36 cellular contexts compared by ENCODE assay signal in genomic region chr19:57075801-57076492, GRCh38. TPM values are rescaled to one million over a fixed set of nuclear protein-coding genes. Genes with fewer than 3 reads are reported as not detected.
DNase-seq lines count a peak whose midpoint lies in the region; TF ChIP-seq lines count a peak whose summit lies in the region.
"Had no signal": no experiment of that assay in that cellular context is flagged by ENCODE, and none has a peak within 500 bp of the region (broad histone marks: within the 10 kb centered on the region; RNA-seq: fewer than 3 reads in every experiment).

No MANE protein-coding gene starts in this region.

- no peak overlapping the region for H3K9ac ChIP-seq in neural cell (ENCODE audit: low read length)

- H3K36me3 Mint-ChIP-seq in activated naive CD4-positive, alpha-beta T cell treated with anti-CD3 and anti-CD28 coated beads, Interleukin-2, amount 50 U/mL, for 24 hours: peaks cover 5% of the 10 kb centered on the region
- peaks cover 14% of the 10 kb centered on the region for H3K36me3 Mint-ChIP-seq in activated naive CD4-positive, alpha-beta T cell treated with anti-CD3 and anti-CD28 coated beads for 36 hours (ENCODE audit: low read depth)
- H3K36me3 Mint-ChIP-seq: natural killer cell had no signal

- H2AFZ ChIP-seq in neural cell (ENCODE audit: low read depth, low read length): no peak overlapping the region
- H2AFZ ChIP-seq: GM23338 had no signal

- no peaks in the 10 kb centered on the region for H3K36me3 ChIP-seq in neural cell (ENCODE audit: insufficient read depth, low read length)
- H3K36me3 ChIP-seq in tibial artery: no peaks in the 10 kb centered on the region
- H3K36me3 ChIP-seq: cardiac muscle cell, heart left ventricle, right atrium auricular region, uterus had no signal

- TF ChIP-seq CTCF in neural cell (IDR thresholded peaks at IDR 0.05; ENCODE audit: poor library complexity, severe bottlenecking) (no peak), tibial artery (IDR thresholded peaks at IDR 0.05) (no peak)

- no peaks in the 10 kb centered on the region for H3K9me3 ChIP-seq in neural cell (ENCODE audit: low read length)
- peaks cover 0 to 7% (median 0%) of the 10 kb centered on the region in 3 donors for H3K9me3 ChIP-seq in tibial artery
- H3K9me3 ChIP-seq: right atrium auricular region, uterus had no signal

- CTCF ChIA-PET in activated naive CD4-positive, alpha-beta T cell treated with anti-CD3 and anti-CD28 coated beads for 36 hours (lab: Charles Lee): no interaction called here

- no peaks in the 10 kb centered on the region for H3K9me2 ChIP-seq in neural cell (ENCODE audit: insufficient read depth, low read length)

- H3K4me3 ChIP-seq in neural cell (ENCODE audit: low read length) (no peak overlapping the region), tibial artery (no peak overlapping the region)
- H3K4me3 ChIP-seq: cardiac muscle cell, coronary artery, GM23338, heart left ventricle, right atrium auricular region, smooth muscle cell, uterus had no signal

- no peak for TF ChIP-seq EP300 in neural cell (conservative IDR thresholded peaks at IDR 0.05; ENCODE audit: poor library complexity, severe bottlenecking)

- no peak for DNase-seq in activated naive CD4-positive, alpha-beta T cell treated with anti-CD3 and anti-CD28 coated beads for 36 hours
- DNase-seq in caudate nucleus (lab: John Stamatoyannopoulos, UW) (peak in 41 of 61 donors; percentile 12 to 87 (median 51)), tibial artery (no peak), NOMO-1 (lab: John Stamatoyannopoulos, UW; ENCODE audit: unreplicated experiment in 2 of 2) (no peak), cortex of kidney (lab: John Stamatoyannopoulos, UW) (no peak)
- DNase-seq: activated CD4-positive, alpha-beta T cell treated with anti-CD3 and anti-CD28 coated beads for 4 hours; DMS79 treated with DMSO at 0.1 percent for 48 hours; effector memory CD8-positive, alpha-beta T cell; erythroblast; GDM1; heart left ventricle; natural killer cell; NCI-H1092; NCI-H1930; NCI-H446; NCI-H82; T-helper 9 cell; uterus had no signal

- TF ChIP-seq RAD21 in neural cell (conservative IDR thresholded peaks at IDR 0.05): no peak

- no peak overlapping the region for H3K4me2 ChIP-seq in neural cell (ENCODE audit: low read length)
- H3K4me2 ChIP-seq: GM23338, smooth muscle cell had no signal

- intact Hi-C loops in activated naive CD4-positive, alpha-beta T cell treated with anti-CD3 and anti-CD28 coated beads for 36 hours (cut with micrococcal nuclease): no loop called here
- intact Hi-C loops in tibial artery (cut with DNase I; ENCODE audit: low total_unique reads): no loop called here

- H3K27me3 Mint-ChIP-seq in activated naive CD4-positive, alpha-beta T cell treated with anti-CD3 and anti-CD28 coated beads, Interleukin-2, amount 50 U/mL, for 24 hours: no peaks in the 10 kb centered on the region
- H3K27me3 Mint-ChIP-seq in activated naive CD4-positive, alpha-beta T cell treated with anti-CD3 and anti-CD28 coated beads for 36 hours (ENCODE audit: low read depth): no peaks in the 10 kb centered on the region
- H3K27me3 Mint-ChIP-seq: activated T-helper 17 cell treated with anti-CD3 and anti-CD28 coated beads, Interleukin-2, amount 50 U/mL, for 72 hours; effector memory CD8-positive, alpha-beta T cell; stimulated activated naive CD8-positive, alpha-beta T cell treated with anti-CD3 and anti-CD28 coated beads, Interleukin-15, Interleukin-2, amounts not matched to agents 100 ng/mL and 50 ng/mL, for 24 hours had no signal

- no peaks in the 10 kb centered on the region for H4K20me1 ChIP-seq in neural cell (ENCODE audit: insufficient read depth)

- H3K27ac Mint-ChIP-seq in activated naive CD4-positive, alpha-beta T cell treated with anti-CD3 and anti-CD28 coated beads, Interleukin-2, amount 50 U/mL, for 24 hours: peak overlapping the region; percentile 0
- no peak overlapping the region for H3K27ac Mint-ChIP-seq in activated naive CD4-positive, alpha-beta T cell treated with anti-CD3 and anti-CD28 coated beads for 36 hours
- H3K27ac Mint-ChIP-seq: activated naive CD4-positive, alpha-beta T cell treated with anti-CD3 and anti-CD28 coated beads, Interleukin-2, amount 50 U/mL, for 72 hours; activated T-helper 17 cell treated with anti-CD3 and anti-CD28 coated beads, Interleukin-2, amount 50 U/mL, for 72 hours; effector memory CD8-positive, alpha-beta T cell; GM23338; natural killer cell; stimulated activated naive CD8-positive, alpha-beta T cell treated with anti-CD3 and anti-CD28 coated beads, Interleukin-15, Interleukin-2, amounts not matched to agents 100 ng/mL and 50 ng/mL, for 24 hours had no signal

- H3K27ac ChIP-seq in caudate nucleus (ENCODE audit: low read depth, low read length): peak overlapping the region; percentile 86
- H3K27ac ChIP-seq in neural cell (ENCODE audit: low read length): no peak overlapping the region
- H3K27ac ChIP-seq in temporal lobe (ENCODE audit: low read depth, low read length): peak overlapping the region; percentile 21
- no peak overlapping the region for H3K27ac ChIP-seq in tibial artery
- H3K27ac ChIP-seq: cardiac muscle cell, coronary artery, heart left ventricle, right atrium auricular region, uterus, VCaP had no signal

- H3K4me3 Mint-ChIP-seq in activated naive CD4-positive, alpha-beta T cell treated with anti-CD3 and anti-CD28 coated beads, Interleukin-2, amount 50 U/mL, for 24 hours: no peak overlapping the region
- no peak overlapping the region for H3K4me3 Mint-ChIP-seq in activated naive CD4-positive, alpha-beta T cell treated with anti-CD3 and anti-CD28 coated beads for 36 hours
- H3K4me3 Mint-ChIP-seq: activated T-helper 17 cell treated with anti-CD3 and anti-CD28 coated beads, Interleukin-2, amount 50 U/mL, for 72 hours; effector memory CD8-positive, alpha-beta T cell; GM23338; natural killer cell; stimulated activated naive CD8-positive, alpha-beta T cell treated with anti-CD3 and anti-CD28 coated beads, Interleukin-15, Interleukin-2, amounts not matched to agents 100 ng/mL and 50 ng/mL, for 24 hours had no signal

- H3K79me2 ChIP-seq in neural cell (replicated peaks; ENCODE audit: insufficient read depth, low read length): no peaks in the 10 kb centered on the region

- H3K27me3 ChIP-seq in neural cell (ENCODE audit: insufficient read depth, low read depth, low read length) (no peaks in the 10 kb centered on the region), tibial artery (no peaks in the 10 kb centered on the region)
- H3K27me3 ChIP-seq: cardiac muscle cell, right atrium auricular region, uterus had no signal

- H3K4me1 ChIP-seq in tibial artery: no peaks in the 10 kb centered on the region
- H3K4me1 ChIP-seq: heart left ventricle, right atrium auricular region, uterus had no signal

- H3F3A ChIP-seq in neural cell (ENCODE audit: insufficient read depth, low read length, poor library complexity, severe bottlenecking): no peaks in the 10 kb centered on the region

- H3K4me1 Mint-ChIP-seq in activated naive CD4-positive, alpha-beta T cell treated with anti-CD3 and anti-CD28 coated beads, Interleukin-2, amount 50 U/mL, for 24 hours: no peaks in the 10 kb centered on the region
- H3K4me1 Mint-ChIP-seq in activated naive CD4-positive, alpha-beta T cell treated with anti-CD3 and anti-CD28 coated beads for 36 hours (ENCODE audit: low read depth): no peaks in the 10 kb centered on the region
- H3K4me1 Mint-ChIP-seq: activated T-helper 17 cell treated with anti-CD3 and anti-CD28 coated beads, Interleukin-2, amount 50 U/mL, for 72 hours; GM23338; natural killer cell had no signal

- H3K9me3 Mint-ChIP-seq in activated naive CD4-positive, alpha-beta T cell treated with anti-CD3 and anti-CD28 coated beads, Interleukin-2, amount 50 U/mL, for 24 hours: peaks cover 14% of the 10 kb centered on the region
- peaks cover 38% of the 10 kb centered on the region for H3K9me3 Mint-ChIP-seq in activated naive CD4-positive, alpha-beta T cell treated with anti-CD3 and anti-CD28 coated beads for 36 hours

TF ChIP-seq in neural cell, 6 proteins besides CTCF, POLR2A, EP300 and RAD21:
- TF ChIP-seq MXI1 (conservative IDR thresholded peaks at IDR 0.05; ENCODE audit: poor library complexity, severe bottlenecking) (no peak), POLR2AphosphoS5 (IDR thresholded peaks at IDR 0.05) (peak; percentile 33)

RNA-seq across cellular contexts. Expression of gene USP29, which starts 43.8 kb away (rescaled TPM):
- total RNA-seq in activated naive CD4-positive, alpha-beta T cell treated with anti-CD3 and anti-CD28 coated beads for 36 hours: not detected
- polyA plus RNA-seq in neural cell: not detected in 2 replicates
- polyA minus RNA-seq in neural cell: not detected in 2 replicates
- not detected for total RNA-seq in temporal lobe
- total RNA-seq: activated naive CD4-positive, alpha-beta T cell treated with anti-CD3 and anti-CD28 coated beads, Interleukin-2, amount 50 U/mL, for 72 hours; activated T-helper 17 cell treated with anti-CD3 and anti-CD28 coated beads, Interleukin-2, amount 50 U/mL, for 72 hours; astrocyte; cardiac muscle cell; GM23338; heart left ventricle; lung microvascular endothelial cell; mononuclear cell; natural killer cell; osteocyte; right atrium auricular region; RPMI7951; smooth muscle cell had no signal
- polyA plus RNA-seq: cardiac muscle cell, GM23338, heart left ventricle, smooth muscle cell, thymus had no signal

Comparison
In these comparisons a context has a peak if more than half of its experiments do, and no peak if none do; other contexts are left out.
1. DNase-seq: peak in caudate nucleus (41 of 61); none in activated naive CD4-positive, alpha-beta T cell treated with anti-CD3 and anti-CD28 coated beads for 36 hours (single experiment), tibial artery (0 of 2), NOMO-1 (0 of 2) and cortex of kidney (single experiment).
2. H3K27ac ChIP-seq: peak in caudate nucleus (single experiment) and temporal lobe (single experiment); none in neural cell (single experiment) and tibial artery (0 of 2).